In the genomic region with DNA sequence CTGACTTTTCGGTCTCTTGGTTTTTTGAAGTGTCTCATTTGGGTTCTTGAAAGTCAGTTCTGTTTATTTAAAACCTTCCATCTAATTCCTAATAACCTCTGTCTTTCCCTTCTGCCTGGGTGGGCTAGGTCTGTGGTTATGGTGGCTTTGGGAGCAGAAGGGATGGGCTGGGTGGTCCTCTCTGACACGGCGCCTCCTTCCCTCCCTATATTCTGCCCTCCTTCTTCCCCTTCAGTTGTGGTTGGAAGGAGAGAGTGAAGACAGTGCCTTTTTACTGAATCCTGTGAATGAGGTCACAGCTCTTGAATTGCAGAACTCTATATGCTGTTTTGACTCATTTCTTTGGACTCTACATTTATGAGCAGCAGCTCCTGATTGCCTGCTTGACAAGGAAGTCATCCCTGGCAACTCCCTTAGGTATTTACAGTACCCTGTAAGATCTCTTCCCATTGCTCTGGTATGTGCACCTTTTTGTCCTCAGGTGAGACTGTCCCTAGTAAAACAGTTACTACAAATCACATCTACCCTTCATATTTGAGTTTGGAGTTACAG, we compare ENCODE assay signal across 14 cellular contexts.
"Had no signal": no experiment of that assay in that cellular context is flagged by ENCODE, and none has a peak within 500 bp of the region (broad histone marks: within the 10 kb centered on the region; RNA-seq: fewer than 3 reads in every experiment).

No MANE protein-coding gene starts in this region.

- H3K9me3 Mint-ChIP-seq: activated naive CD8-positive, alpha-beta T cell treated with anti-CD3 and anti-CD28 coated beads for 36 hours had no signal

- H3K4me1 Mint-ChIP-seq: activated CD4-positive, alpha-beta T cell treated with anti-CD3 and anti-CD28 coated beads, Interleukin-2, amount 10 ng/mL, durations not matched to agents 7 days and 5 days; activated naive CD8-positive, alpha-beta T cell treated with anti-CD3 and anti-CD28 coated beads for 36 hours; nephron had no signal

- H3K4me3 Mint-ChIP-seq: activated CD4-positive, alpha-beta T cell treated with anti-CD3 and anti-CD28 coated beads, Interleukin-2, amount 10 ng/mL, durations not matched to agents 7 days and 5 days; activated naive CD8-positive, alpha-beta T cell treated with anti-CD3 and anti-CD28 coated beads for 36 hours; nephron; type B pancreatic cell had no signal

- ATAC-seq: psoas muscle; right lobe of liver; stimulated activated naive CD8-positive, alpha-beta T cell treated with anti-CD3 and anti-CD28 coated beads, Interleukin-15, Interleukin-2, amounts not matched to agents 100 U/mL and 50 U/mL, for 24 hours had no signal

- H3K27ac ChIP-seq: brain microvascular endothelial cell, left ventricle myocardium inferior, psoas muscle, right lobe of liver had no signal

- DNase-seq: activated CD4-positive, alpha-beta T cell treated with anti-CD3 and anti-CD28 coated beads, Interleukin-2, amount 10 ng/mL, durations not matched to agents 7 days and 5 days; activated CD8-positive, alpha-beta memory T cell treated with anti-CD3 and anti-CD28 coated beads, Interleukin-2, amount 50 U/mL, for 48 hours; activated gamma-delta T cell treated with Interleukin-2 at 50 U/mL for 16 hours; activated naive CD8-positive, alpha-beta T cell treated with anti-CD3 and anti-CD28 coated beads for 36 hours; anterior cingulate cortex; brain microvascular endothelial cell; kidney; left ventricle myocardium inferior; mesenchymal stem cell; psoas muscle; right lobe of liver; stimulated activated naive CD8-positive, alpha-beta T cell treated with anti-CD3 and anti-CD28 coated beads, Interleukin-15, Interleukin-2, amounts not matched to agents 100 U/mL and 50 U/mL, for 24 hours had no signal

- H3K27me3 ChIP-seq: brain microvascular endothelial cell, right lobe of liver had no signal

- H3K36me3 Mint-ChIP-seq: activated naive CD8-positive, alpha-beta T cell treated with anti-CD3 and anti-CD28 coated beads for 36 hours had no signal

- H3K9me3 ChIP-seq: left ventricle myocardium inferior, psoas muscle, right lobe of liver had no signal

- H3K4me3 ChIP-seq: left ventricle myocardium inferior, psoas muscle, right lobe of liver had no signal

- H3K36me3 ChIP-seq: brain microvascular endothelial cell, left ventricle myocardium inferior, right lobe of liver had no signal

- H3K27ac Mint-ChIP-seq: activated CD4-positive, alpha-beta T cell treated with anti-CD3 and anti-CD28 coated beads, Interleukin-2, amount 10 ng/mL, durations not matched to agents 7 days and 5 days; activated naive CD8-positive, alpha-beta T cell treated with anti-CD3 and anti-CD28 coated beads for 36 hours; nephron; type B pancreatic cell had no signal

- H3K4me1 ChIP-seq: left ventricle myocardium inferior, psoas muscle, right lobe of liver had no signal

- H3K27me3 Mint-ChIP-seq: activated CD4-positive, alpha-beta T cell treated with anti-CD3 and anti-CD28 coated beads, Interleukin-2, amount 10 ng/mL, durations not matched to agents 7 days and 5 days had no signal
